ENCODE assay signal across 7 cellular contexts in the genomic region with DNA sequence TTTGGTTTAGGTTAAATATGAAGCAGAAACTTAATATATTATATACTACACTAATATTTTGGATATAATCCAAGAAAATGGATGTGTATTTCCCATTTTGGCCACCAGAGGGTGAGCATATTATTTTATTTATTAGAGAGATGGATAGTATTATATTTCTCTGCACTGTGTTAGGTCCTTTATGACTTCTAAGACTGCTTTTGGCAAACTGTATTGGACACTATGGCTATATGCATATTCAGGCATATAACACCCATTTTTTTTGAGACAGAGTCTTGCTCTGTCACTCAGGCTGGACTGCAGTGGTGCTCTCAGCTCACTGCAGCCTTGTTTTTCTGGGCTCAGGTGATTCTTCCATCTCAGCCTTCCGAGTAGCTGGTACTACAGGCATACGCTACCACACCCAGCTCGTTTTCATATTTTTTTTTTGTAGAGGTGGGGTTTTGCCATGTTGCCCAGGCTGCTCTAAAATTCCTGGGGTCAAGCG. TPM values are rescaled to one million over a fixed set of nuclear protein-coding genes. Genes with fewer than 3 reads are reported as not detected.
A peak's percentile ranks its signal among the peaks of the same experiment; 100 is the strongest.
DNase-seq lines count a peak whose midpoint lies in the region; FAIRE-seq and TF ChIP-seq lines count a peak whose summit lies in the region.

No MANE protein-coding gene starts in this region.

- H3K36me3 ChIP-seq in GM06990 (ENCODE audit: control insufficient read depth, insufficient read depth, low read length) (no peaks in the 10 kb centered on the region), HUES64 (ENCODE audit: insufficient read depth, low read length) (no peaks in the 10 kb centered on the region), adrenal gland (replicated peaks in 1 of 2) (no peaks in the 10 kb centered on the region), keratinocyte (ENCODE audit: control insufficient read depth in 2 of 2, extremely low read depth in 1 of 2, insufficient read depth in 2 of 2, low read length in 2 of 2) (no peaks in the 10 kb centered on the region), vagina (no peaks in the 10 kb centered on the region)

- H3K9ac ChIP-seq in HUES64 (ENCODE audit: low read depth, low read length): no peak overlapping the region
- H3K9ac ChIP-seq in keratinocyte (ENCODE audit: control insufficient read depth, extremely low read depth, insufficient read depth, low read length): no peak overlapping the region

- H3K27me3 ChIP-seq in GM06990 (replicated peaks; ENCODE audit: control insufficient read depth, insufficient read depth, low read length) (no peaks in the 10 kb centered on the region), HUES64 (ENCODE audit: insufficient read depth, low read length) (no peaks in the 10 kb centered on the region), adrenal gland (no peaks in the 10 kb centered on the region), keratinocyte (ENCODE audit: control insufficient read depth, extremely low read depth, insufficient read depth, low read length) (no peaks in the 10 kb centered on the region), vagina (no peaks in the 10 kb centered on the region)

- H3K79me2 ChIP-seq in keratinocyte (ENCODE audit: control insufficient read depth, insufficient read depth, low read length): no peaks in the 10 kb centered on the region

- no peaks in the 10 kb centered on the region for H3K9me1 ChIP-seq in keratinocyte (ENCODE audit: control insufficient read depth, extremely low read depth, insufficient read depth, low read length)

- intact Hi-C loops in adrenal gland (cut with DNase I): no loop called here
- intact Hi-C loops in vagina (cut with DNase I): no loop called here

- no peak overlapping the region for H3K4me2 ChIP-seq in keratinocyte (ENCODE audit: control insufficient read depth, extremely low read depth, insufficient read depth, low read depth, low read length)

- no peak for FAIRE-seq in keratinocyte (lab: Jason Lieb, UNC)

- TF ChIP-seq CTCF in GM06990 (IDR thresholded peaks at IDR 0.05; ENCODE audit: insufficient read depth, low read length, poor library complexity, severe bottlenecking) (peak; percentile 38), adrenal gland (IDR thresholded peaks at IDR 0.05) (peak; percentile 47 to 91 (median 78)), keratinocyte (optimal IDR thresholded peaks at IDR 0.05 in 1 of 3, IDR thresholded peaks at IDR 0.05 in 1 of 3, conservative IDR thresholded peaks at IDR 0.05 in 1 of 3; ENCODE audit: extremely low read depth in 1 of 3, insufficient read depth in 2 of 3, low read length in 3 of 3) (peak in 2 of 3 experiments; percentile 35 to 37), vagina (IDR thresholded peaks at IDR 0.05) (peak in 2 of 3 experiments; percentile 59 to 70)

- H3K27ac ChIP-seq in HUES64 (ENCODE audit: low read depth, low read length) (peak overlapping the region; percentile 26; the same call in 1 of the 2 replicates), adrenal gland (no peak overlapping the region), keratinocyte (ENCODE audit: control insufficient read depth, insufficient read depth, low read length) (no peak overlapping the region), vagina (no peak overlapping the region)

- H2AFZ ChIP-seq in keratinocyte (ENCODE audit: control insufficient read depth, low read length): no peak overlapping the region

- 72% methylated on average over 3 of the region's 4 CpGs for WGBS in HUES64
- 68 to 77% (median 70%) methylated on average over 4 of the region's 4 CpGs for WGBS in adrenal gland, 4 donors

- H3K9me3 ChIP-seq in HUES64 (ENCODE audit: insufficient read depth, low read depth, low read length): 0 out of 2 replicates have a peak, but pooled peaks cover 2% of the 10 kb centered on the region
- peaks cover 0 to 6% (median 0%) of the 10 kb centered on the region in 3 donors for H3K9me3 ChIP-seq in adrenal gland (replicated peaks in 1 of 3)
- no peaks in the 10 kb centered on the region for H3K9me3 ChIP-seq in keratinocyte (ENCODE audit: control insufficient read depth, low read depth, low read length)
- no peaks in the 10 kb centered on the region for H3K9me3 ChIP-seq in vagina

- dilution Hi-C loops in keratinocyte (cut with MboI; ENCODE audit: extremely low pct_ligation_motif_present, low sequenced_read_pairs): loop anchor here (25.0 kb wide), 1 partner anchor 662 kb away; no protein-coding TSS in a partner anchor

- H3K4me1 ChIP-seq in HUES64 (ENCODE audit: insufficient read depth, low read length): peaks cover 40% of the 10 kb centered on the region
- H3K4me1 ChIP-seq in adrenal gland (replicated peaks in 1 of 2): peaks cover 0 to 12% of the 10 kb centered on the region in 2 donors
- peaks cover 4% of the 10 kb centered on the region for H3K4me1 ChIP-seq in keratinocyte (ENCODE audit: control insufficient read depth, extremely low read depth, insufficient read depth, low read length)
- no peaks in the 10 kb centered on the region for H3K4me1 ChIP-seq in vagina

- no peak for DNase-seq in GM06990 (ENCODE audit: extremely low read depth, insufficient read length)
- DNase-seq in adrenal gland: no peak
- no peak for DNase-seq in keratinocyte (ENCODE audit: low read depth, low spot score)
- DNase-seq in vagina (ENCODE audit: extremely low spot score in 2 of 2): no peak
- DNase-seq in activated CD4-positive, CD25-positive, alpha-beta regulatory T cell treated with anti-CD3 and anti-CD28 coated beads, Interleukin-2, amount 50 U/mL, for 72 hours: no peak
- no peak for DNase-seq in NCI-H1048 (lab: John Stamatoyannopoulos, UW)

- no peak for TF ChIP-seq POLR2A in adrenal gland (IDR thresholded peaks at IDR 0.05)
- TF ChIP-seq POLR2A in vagina (IDR thresholded peaks at IDR 0.05): no peak

- H3K4me3 ChIP-seq in GM06990 (replicated peaks; ENCODE audit: low read depth, low read length): no peak overlapping the region
- no peak overlapping the region for H3K4me3 ChIP-seq in HUES64 (ENCODE audit: low read length)
- H3K4me3 ChIP-seq in adrenal gland: no peak overlapping the region
- H3K4me3 ChIP-seq in keratinocyte (ENCODE audit: control insufficient read depth in 2 of 3, extremely low read depth in 1 of 3, insufficient read depth in 2 of 3, low read depth in 1 of 3, low read length in 3 of 3): no peak overlapping the region
- H3K4me3 ChIP-seq in vagina: no peak overlapping the region

- no peaks in the 10 kb centered on the region for H4K20me1 ChIP-seq in keratinocyte (ENCODE audit: control insufficient read depth, extremely low read depth, insufficient read depth, low read length)

RNA-seq across cellular contexts. Expression of a gene that starts 17.8 kb away (rescaled TPM):
- 55.0 TPM for polyA plus RNA-seq in HUES64 (2013, experiment 1 of 2)
- polyA plus RNA-seq in HUES64 (2013, experiment 2 of 2): 73.5 TPM
- total RNA-seq in adrenal gland (100 to 1,000 TPM; 103 to 156 (median 136) TPM), vagina (46.4 TPM)
- polyA plus RNA-seq in adrenal gland (100 to 1,000 TPM in 1 of 3 donors, 10 to 100 TPM in 2; 11.9 to 109 (median 15.5) TPM), keratinocyte (34.0 to 38.9 TPM (median 36.3 TPM) in 3 replicates)
- 23.7 TPM for polyA plus RNA-seq in keratinocyte (2011; ENCODE audit: low read depth)
- polyA plus RNA-seq in keratinocyte (2011; cell fraction: cytosol; rRNA removed): 42.2 and 42.5 TPM in 2 replicates
- polyA plus RNA-seq in keratinocyte (2011; cell fraction: nucleus; rRNA removed): 27.2 and 35.4 TPM in 2 replicates
- 44.8 and 53.2 TPM in 2 replicates for polyA plus RNA-seq in keratinocyte (2012; ENCODE audit: low replicate concordance)
- 39.3 to 42.8 TPM (median 39.9 TPM) in 3 replicates for polyA minus RNA-seq in keratinocyte
- polyA minus RNA-seq in keratinocyte (2011; cell fraction: cytosol; rRNA and poly(A)+ RNA removed): 26.7 TPM
- polyA minus RNA-seq in keratinocyte (2011; cell fraction: nucleus; rRNA and poly(A)+ RNA removed): 14.0 and 26.8 TPM in 2 replicates

RNA-seq across cellular contexts. Expression of a gene that starts 52.1 kb away (rescaled TPM):
- 3.6 TPM for polyA plus RNA-seq in HUES64 (2013, experiment 1 of 2)
- polyA plus RNA-seq in HUES64 (2013, experiment 2 of 2): 4.9 TPM
- total RNA-seq in adrenal gland: 10 to 100 TPM in 2 of 8 donors, 1 to 10 TPM in 6; 2.5 to 16.7 (median 4.9) TPM
- 10 to 100 TPM in 1 of 3 donors, 1 to 10 TPM in 2; 4.5 to 13.5 (median 7.3) TPM for polyA plus RNA-seq in adrenal gland
- 1.4 to 4.9 TPM (median 3.1 TPM) in 3 replicates for polyA plus RNA-seq in keratinocyte
- polyA plus RNA-seq in keratinocyte (2011; ENCODE audit: low read depth): 6.0 TPM
- 1.7 and 3.1 TPM in 2 replicates for polyA plus RNA-seq in keratinocyte (2011; cell fraction: cytosol; rRNA removed)
- 4.8 and 7.6 TPM in 2 replicates for polyA plus RNA-seq in keratinocyte (2011; cell fraction: nucleus; rRNA removed)
- polyA plus RNA-seq in keratinocyte (2012; ENCODE audit: low replicate concordance): 2.1 and 2.8 TPM in 2 replicates
- polyA minus RNA-seq in keratinocyte: 0.82 to 5.1 TPM in 2 of 3 replicates, not detected in the other
- polyA minus RNA-seq in keratinocyte (2011; cell fraction: cytosol; rRNA and poly(A)+ RNA removed): not detected
- 1.7 and 2.6 TPM in 2 replicates for polyA minus RNA-seq in keratinocyte (2011; cell fraction: nucleus; rRNA and poly(A)+ RNA removed)
- 6.9 TPM for total RNA-seq in vagina

RNA-seq across cellular contexts. Expression of a gene that starts 52.4 kb away (rescaled TPM):
- polyA plus RNA-seq in HUES64 (2013, experiment 1 of 2): 58.2 TPM
- polyA plus RNA-seq in HUES64 (2013, experiment 2 of 2): 65.6 TPM
- total RNA-seq in adrenal gland (10 to 100 TPM in 4 of 8 donors, 1 to 10 TPM in 4; 2.4 to 30.7 (median 13.3) TPM), vagina (11.8 TPM)
- polyA plus RNA-seq in adrenal gland (10 to 100 TPM; 27.3 to 50.2 (median 34.5) TPM), keratinocyte (6.9 to 19.5 TPM (median 10.0 TPM) in 3 replicates)
- polyA plus RNA-seq in keratinocyte (2011; ENCODE audit: low read depth): 7.3 TPM
- polyA plus RNA-seq in keratinocyte (2011; cell fraction: cytosol; rRNA removed): 6.7 and 12.9 TPM in 2 replicates
- 6.6 and 9.9 TPM in 2 replicates for polyA plus RNA-seq in keratinocyte (2011; cell fraction: nucleus; rRNA removed)
- polyA plus RNA-seq in keratinocyte (2012; ENCODE audit: low replicate concordance): 11.7 and 14.0 TPM in 2 replicates
- polyA minus RNA-seq in keratinocyte: 0.69 to 4.8 TPM (median 1.4 TPM) in 3 replicates
- not detected for polyA minus RNA-seq in keratinocyte (2011; cell fraction: cytosol; rRNA and poly(A)+ RNA removed)
- 2.5 and 3.9 TPM in 2 replicates for polyA minus RNA-seq in keratinocyte (2011; cell fraction: nucleus; rRNA and poly(A)+ RNA removed)
